Comparison of ENCODE assay signal across 16 cellular contexts in genomic region chr5:115487750-115488149, GRCh38. TPM values are rescaled to one million over a fixed set of nuclear protein-coding genes. Genes with fewer than 3 reads are reported as not detected.
DNase-seq lines count a peak whose midpoint lies in the region; ATAC-seq and TF ChIP-seq lines count a peak whose summit lies in the region.
"Had no signal": no experiment of that assay in that cellular context is flagged by ENCODE, and none has a peak within 500 bp of the region (broad histone marks: within the 10 kb centered on the region; RNA-seq: fewer than 3 reads in every experiment).

No MANE protein-coding gene starts in this region.

- peak; percentile 52 for ATAC-seq in GM21390 (IDR thresholded peaks at IDR 0.05; ENCODE audit: unreplicated experiment)
- peak; percentile 72 for ATAC-seq in HG03095 (IDR thresholded peaks at IDR 0.05; ENCODE audit: unreplicated experiment)
- peak; percentile 78 for ATAC-seq in stimulated activated memory B cell treated with anti-CD40 and anti-IgM and Interleukin-4, amounts not matched to agents 10 μg/mL and 1 μg/mL and 100 μg/mL, for 72 hours
- no peak for ATAC-seq in HG03139 (IDR thresholded peaks at IDR 0.05; ENCODE audit: unreplicated experiment)
- ATAC-seq: left lung had no signal

- CTCF ChIA-PET in activated naive CD4-positive, alpha-beta T cell treated with anti-CD3 and anti-CD28 coated beads for 36 hours (lab: Charles Lee) = interaction anchor here (1.2 kb wide), 1 partner anchor 55 kb away, joined by 3 read pairs; no protein-coding TSS in a partner anchor
- CTCF ChIA-PET in activated naive CD4-positive, alpha-beta T cell treated with anti-CD3 and anti-CD28 coated beads, Interleukin-2, amount 10 ng/mL, durations not matched to agents 7 days and 5 days (lab: Charles Lee) = no interaction called here

- H3K27me3 ChIP-seq in HAP-1 (ENCODE audit: low read depth) = no peaks in the 10 kb centered on the region; the same call in 1 of the 2 replicates
- H3K27me3 ChIP-seq: breast epithelium, left lung, vagina had no signal

- in situ Hi-C loops in HAP-1 (cut with MboI; ENCODE audit: low sequenced_read_pairs) = no loop called here

- no peaks in the 10 kb centered on the region for H3K9me3 Mint-ChIP-seq in activated naive CD4-positive, alpha-beta T cell treated with anti-CD3 and anti-CD28 coated beads for 36 hours
- no peaks in the 10 kb centered on the region for H3K9me3 Mint-ChIP-seq in activated naive CD4-positive, alpha-beta T cell treated with anti-CD3 and anti-CD28 coated beads, Interleukin-2, amount 10 ng/mL, durations not matched to agents 7 days and 5 days
- H3K9me3 Mint-ChIP-seq in stimulated activated memory B cell treated with anti-CD40 and anti-IgM and Interleukin-4, amounts not matched to agents 10 μg/mL and 1 μg/mL and 100 μg/mL, for 72 hours = no peaks in the 10 kb centered on the region
- no peaks in the 10 kb centered on the region for H3K9me3 Mint-ChIP-seq in chondrocyte (ENCODE audit: low read depth)
- H3K9me3 Mint-ChIP-seq: nephron progenitor cell had no signal

- DNase-seq in activated naive CD4-positive, alpha-beta T cell treated with anti-CD3 and anti-CD28 coated beads for 36 hours = peak; percentile 53
- DNase-seq in activated naive CD4-positive, alpha-beta T cell treated with anti-CD3 and anti-CD28 coated beads, Interleukin-2, amount 10 ng/mL, durations not matched to agents 7 days and 5 days = no peak
- DNase-seq in chondrocyte (ENCODE audit: low spot score) (no peak), HAP-1 (ENCODE audit: low spot score in 2 of 2) (no peak)
- DNase-seq: DMS153, HCEC 1CT, head of caudate nucleus, left lung, NCI-H510A treated with DMSO at 0.1 percent for 48 hours, nephron progenitor cell had no signal

- H3K36me3 Mint-ChIP-seq in activated naive CD4-positive, alpha-beta T cell treated with anti-CD3 and anti-CD28 coated beads for 36 hours (ENCODE audit: low read depth) = no peaks in the 10 kb centered on the region
- H3K36me3 Mint-ChIP-seq in activated naive CD4-positive, alpha-beta T cell treated with anti-CD3 and anti-CD28 coated beads, Interleukin-2, amount 10 ng/mL, durations not matched to agents 7 days and 5 days = no peaks in the 10 kb centered on the region
- H3K36me3 Mint-ChIP-seq in stimulated activated memory B cell treated with anti-CD40 and anti-IgM and Interleukin-4, amounts not matched to agents 10 μg/mL and 1 μg/mL and 100 μg/mL, for 72 hours = no peaks in the 10 kb centered on the region
- H3K36me3 Mint-ChIP-seq in chondrocyte (ENCODE audit: low read depth) = no peaks in the 10 kb centered on the region

- H3K27me3 Mint-ChIP-seq in activated naive CD4-positive, alpha-beta T cell treated with anti-CD3 and anti-CD28 coated beads for 36 hours (ENCODE audit: low read depth) = peaks cover 8% of the 10 kb centered on the region
- H3K27me3 Mint-ChIP-seq in activated naive CD4-positive, alpha-beta T cell treated with anti-CD3 and anti-CD28 coated beads, Interleukin-2, amount 10 ng/mL, durations not matched to agents 7 days and 5 days = peaks cover 1% of the 10 kb centered on the region
- peaks cover 5% of the 10 kb centered on the region for H3K27me3 Mint-ChIP-seq in stimulated activated memory B cell treated with anti-CD40 and anti-IgM and Interleukin-4, amounts not matched to agents 10 μg/mL and 1 μg/mL and 100 μg/mL, for 72 hours
- peaks cover 21% of the 10 kb centered on the region for H3K27me3 Mint-ChIP-seq in chondrocyte (ENCODE audit: low read depth)

- peaks cover 44% of the 10 kb centered on the region for H3K4me1 Mint-ChIP-seq in activated naive CD4-positive, alpha-beta T cell treated with anti-CD3 and anti-CD28 coated beads for 36 hours (ENCODE audit: low read depth)
- H3K4me1 Mint-ChIP-seq in activated naive CD4-positive, alpha-beta T cell treated with anti-CD3 and anti-CD28 coated beads, Interleukin-2, amount 10 ng/mL, durations not matched to agents 7 days and 5 days = no peaks in the 10 kb centered on the region
- H3K4me1 Mint-ChIP-seq in stimulated activated memory B cell treated with anti-CD40 and anti-IgM and Interleukin-4, amounts not matched to agents 10 μg/mL and 1 μg/mL and 100 μg/mL, for 72 hours = peaks cover 27% of the 10 kb centered on the region
- no peaks in the 10 kb centered on the region for H3K4me1 Mint-ChIP-seq in chondrocyte (ENCODE audit: low read depth)
- H3K4me1 Mint-ChIP-seq: nephron progenitor cell had no signal

- H3K27ac Mint-ChIP-seq in activated naive CD4-positive, alpha-beta T cell treated with anti-CD3 and anti-CD28 coated beads for 36 hours = peak overlapping the region; percentile 64
- H3K27ac Mint-ChIP-seq in activated naive CD4-positive, alpha-beta T cell treated with anti-CD3 and anti-CD28 coated beads, Interleukin-2, amount 10 ng/mL, durations not matched to agents 7 days and 5 days = no peak overlapping the region
- H3K27ac Mint-ChIP-seq in stimulated activated memory B cell treated with anti-CD40 and anti-IgM and Interleukin-4, amounts not matched to agents 10 μg/mL and 1 μg/mL and 100 μg/mL, for 72 hours = peak overlapping the region; percentile 69
- no peak overlapping the region for H3K27ac Mint-ChIP-seq in chondrocyte (ENCODE audit: unreplicated experiment)
- H3K27ac Mint-ChIP-seq: nephron progenitor cell had no signal

- no peaks in the 10 kb centered on the region for H3K9me3 ChIP-seq in HAP-1
- H3K9me3 ChIP-seq: breast epithelium, left lung, vagina had no signal

- no peak overlapping the region for H3K4me3 ChIP-seq in HAP-1
- H3K4me3 ChIP-seq: breast epithelium, left lung, vagina had no signal

- H3K4me3 Mint-ChIP-seq in activated naive CD4-positive, alpha-beta T cell treated with anti-CD3 and anti-CD28 coated beads for 36 hours = no peak overlapping the region
- H3K4me3 Mint-ChIP-seq in activated naive CD4-positive, alpha-beta T cell treated with anti-CD3 and anti-CD28 coated beads, Interleukin-2, amount 10 ng/mL, durations not matched to agents 7 days and 5 days = no peak overlapping the region
- no peak overlapping the region for H3K4me3 Mint-ChIP-seq in stimulated activated memory B cell treated with anti-CD40 and anti-IgM and Interleukin-4, amounts not matched to agents 10 μg/mL and 1 μg/mL and 100 μg/mL, for 72 hours
- no peak overlapping the region for H3K4me3 Mint-ChIP-seq in chondrocyte (ENCODE audit: unreplicated experiment)
- H3K4me3 Mint-ChIP-seq: nephron progenitor cell had no signal

- no peak for TF ChIP-seq CTCF in chondrocyte (IDR thresholded peaks at IDR 0.05)

- no peaks in the 10 kb centered on the region for H3K36me3 ChIP-seq in HAP-1 (replicated peaks)
- H3K36me3 ChIP-seq: breast epithelium, left lung, vagina had no signal

- no peaks in the 10 kb centered on the region for H3K4me1 ChIP-seq in HAP-1
- H3K4me1 ChIP-seq: breast epithelium, vagina had no signal

- intact Hi-C loops in activated naive CD4-positive, alpha-beta T cell treated with anti-CD3 and anti-CD28 coated beads for 36 hours (cut with micrococcal nuclease) = loop anchor here (1.0 to 10.0 kb wide), 6 partner anchors 27 to 357 kb away; partner anchors contain the start of genes AP3S1, ATG12, FEM1C and TICAM2

RNA-seq across cellular contexts. Expression of gene FEM1C, which starts 56.8 kb away (rescaled TPM):
- total RNA-seq in activated naive CD4-positive, alpha-beta T cell treated with anti-CD3 and anti-CD28 coated beads for 36 hours = 1 to 10 TPM; 9.7 to 10.0 TPM
- total RNA-seq in chondrocyte = 14.8 to 15.4 TPM (median 14.8 TPM) in 3 replicates

Comparison
In these comparisons a context has a peak if more than half of its experiments do, and no peak if none do; other contexts are left out.
1. H3K27ac Mint-ChIP-seq: peak in activated naive CD4-positive, alpha-beta T cell treated with anti-CD3 and anti-CD28 coated beads for 36 hours (single experiment) and stimulated activated memory B cell treated with anti-CD40 and anti-IgM and Interleukin-4, amounts not matched to agents 10 μg/mL and 1 μg/mL and 100 μg/mL, for 72 hours (single experiment); none in activated naive CD4-positive, alpha-beta T cell treated with anti-CD3 and anti-CD28 coated beads, Interleukin-2, amount 10 ng/mL, durations not matched to agents 7 days and 5 days (single experiment) and chondrocyte (single experiment).